18 cellular contexts compared by ENCODE assay signal in genomic region chr3:182484682-182485081, GRCh38.
DNase-seq lines count a peak whose midpoint lies in the region; TF ChIP-seq lines count a peak whose summit lies in the region.
"Had no signal": no experiment of that assay in that cellular context is flagged by ENCODE, and none has a peak within 500 bp of the region (broad histone marks: within the 10 kb centered on the region; RNA-seq: fewer than 3 reads in every experiment).

No MANE protein-coding gene starts in this region.

- no peak overlapping the region for H4K91ac ChIP-seq in trophoblast cell (ENCODE audit: low read depth, low read length)

- peak overlapping the region; percentile 6 for H2BK12ac ChIP-seq in trophoblast cell (ENCODE audit: low read length)

- no peaks in the 10 kb centered on the region for H3K79me2 ChIP-seq in trophoblast cell (ENCODE audit: control insufficient read depth, insufficient read depth, low read length, poor library complexity)

- H2BK5ac ChIP-seq in trophoblast cell (ENCODE audit: low read depth, low read length, poor library complexity): peak overlapping the region; percentile 4

- no CpG with 5 or more reads among the region's 4 CpGs for WGBS in trophoblast cell (ENCODE audit: extremely low coverage, insufficient coverage, insufficient read length)

- H3K14ac ChIP-seq in trophoblast cell (ENCODE audit: low read length): no peak overlapping the region

- no peak overlapping the region for H4K8ac ChIP-seq in trophoblast cell (ENCODE audit: low read depth, low read length)

- TF ChIP-seq CTCF in VCaP (conservative IDR thresholded peaks at IDR 0.05): no peak

- H3K4ac ChIP-seq in trophoblast cell (ENCODE audit: low read depth, low read length): no peak overlapping the region

- no peak overlapping the region for H3K4me2 ChIP-seq in trophoblast cell (ENCODE audit: low read length)
- H3K4me2 ChIP-seq: BLaER1, SK-N-SH had no signal

- no peak overlapping the region for H3K18ac ChIP-seq in trophoblast cell (ENCODE audit: low read length)

- no peaks in the 10 kb centered on the region for H3K79me1 ChIP-seq in trophoblast cell (ENCODE audit: low read length)

- H3K27ac ChIP-seq in VCaP (peak overlapping the region; percentile 52; the same call in 1 of the 2 replicates), trophoblast cell (ENCODE audit: low read depth, low read length) (no peak overlapping the region)
- H3K27ac ChIP-seq: BLaER1 had no signal

- no peak overlapping the region for H3K23ac ChIP-seq in trophoblast cell (ENCODE audit: low read length)

- no peak overlapping the region for H2AK5ac ChIP-seq in trophoblast cell (ENCODE audit: low read length)

- no peak overlapping the region for H3K4me3 ChIP-seq in trophoblast cell (ENCODE audit: low read depth, low read length)
- H3K4me3 ChIP-seq: BLaER1 had no signal

- no peaks in the 10 kb centered on the region for H3K36me3 ChIP-seq in trophoblast cell (ENCODE audit: control insufficient read depth in 1 of 2, insufficient read depth in 2 of 2, low read length in 2 of 2)
- H3K36me3 ChIP-seq: BLaER1 had no signal

- H2AFZ ChIP-seq in trophoblast cell (ENCODE audit: insufficient read depth, low read length, poor library complexity): no peak overlapping the region

- no peaks in the 10 kb centered on the region for H3K9me3 ChIP-seq in trophoblast cell (ENCODE audit: insufficient read depth, low read depth, low read length)
- H3K9me3 ChIP-seq: BLaER1, SK-N-SH had no signal

- peaks cover 3 to 5% of the 10 kb centered on the region in 2 experiments for H3K4me1 ChIP-seq in trophoblast cell (ENCODE audit: control insufficient read depth in 1 of 2, insufficient read depth in 2 of 2, low read length in 2 of 2)

- H2BK120ac ChIP-seq in trophoblast cell (ENCODE audit: insufficient read depth, low read length, poor library complexity): peak overlapping the region; percentile 5

- peak; percentile 50 for DNase-seq in NCI-H146 (lab: John Stamatoyannopoulos, UW)
- no peak for DNase-seq in NCI-H146 treated with DMSO at 0.1 percent for 48 hours (lab: John Stamatoyannopoulos, UW; ENCODE audit: unreplicated experiment)
- peak; percentile 89 for DNase-seq in NCI-H2107 (lab: John Stamatoyannopoulos, UW)
- DNase-seq in trophoblast cell: no peak
- DNase-seq in NK-92 (lab: John Stamatoyannopoulos, UW; ENCODE audit: unreplicated experiment): no peak
- DNase-seq in NCI-H2227 treated with DMSO at 0.1 percent for 48 hours (lab: John Stamatoyannopoulos, UW): no peak
- DNase-seq in T-helper 2 cell: no peak
- DNase-seq: 8988T; CD8-positive, alpha-beta memory T cell; DMS 273 treated with DMSO at 0.1 percent for 48 hours; EL; Kasumi-1; NCI-H2081 treated with DMSO at 0.1 percent for 48 hours; NCI-H524; SK-N-SH; T-helper 1 cell had no signal

- no peaks in the 10 kb centered on the region for H3K27me3 ChIP-seq in trophoblast cell (ENCODE audit: insufficient read depth, low read length)
- H3K27me3 ChIP-seq: BLaER1 had no signal

- H3K9ac ChIP-seq in trophoblast cell (ENCODE audit: low read length): no peak overlapping the region
- H3K9ac ChIP-seq: BLaER1, SK-N-SH had no signal

- H4K12ac ChIP-seq in trophoblast cell (ENCODE audit: low read depth, low read length): no peak overlapping the region

Comparison
In these comparisons a context has a peak if more than half of its experiments do, and no peak if none do; other contexts are left out.
1. DNase-seq: peak in NCI-H146 (single experiment) and NCI-H2107 (single experiment); none in NCI-H146 treated with DMSO at 0.1 percent for 48 hours (single experiment), trophoblast cell (0 of 2), NK-92 (single experiment), NCI-H2227 treated with DMSO at 0.1 percent for 48 hours (single experiment) and T-helper 2 cell (0 of 5).